Comparison of ENCODE assay signal across 8 cellular contexts in genomic region chr11:123429851-123430735, GRCh38. TPM values are rescaled to one million over a fixed set of nuclear protein-coding genes. Genes with fewer than 3 reads are reported as not detected.
A peak's percentile ranks its signal among the peaks of the same experiment; 100 is the strongest.
DNase-seq lines count a peak whose midpoint lies in the region; FAIRE-seq and TF ChIP-seq lines count a peak whose summit lies in the region.

GRAMD1B (plus strand) TSS chr11:123430269; CDS start chr11:123430793, 524 bp downstream.

- TF ChIP-seq POLR2A in H54 (IDR thresholded peaks at IDR 0.05; ENCODE audit: low read depth, low read length), result peak; percentile 10; the same call in 1 of the 2 replicates

- H3K9me3 Mint-ChIP-seq in activated CD4-positive, alpha-beta T cell treated with anti-CD3 and anti-CD28 coated beads, Interleukin-2, amount 10 ng/mL, durations not matched to agents 24 days and 14 days, result no peaks in the 10 kb centered on the region

- peaks cover 53% of the 10 kb centered on the region for H3K36me3 Mint-ChIP-seq in activated CD4-positive, alpha-beta T cell treated with anti-CD3 and anti-CD28 coated beads, Interleukin-2, amount 10 ng/mL, durations not matched to agents 24 days and 14 days (ENCODE audit: low read depth)

- intact Hi-C loops in activated CD4-positive, alpha-beta T cell treated with anti-CD3 and anti-CD28 coated beads, Interleukin-2, amount 10 ng/mL, durations not matched to agents 24 days and 14 days (cut with micrococcal nuclease), result loop anchor here (1.0 to 5.0 kb wide), 4 partner anchors 23 to 368 kb away; partner anchors contain the start of gene HSPA8

- no peaks in the 10 kb centered on the region for H3K27me3 Mint-ChIP-seq in activated CD4-positive, alpha-beta T cell treated with anti-CD3 and anti-CD28 coated beads, Interleukin-2, amount 10 ng/mL, durations not matched to agents 24 days and 14 days

- DNase-seq in DMS79 treated with DMSO at 0.1 percent for 48 hours (lab: John Stamatoyannopoulos, UW) (peak; percentile 79), H54 (ENCODE audit: insufficient read length, low spot score) (peak; percentile 50), NCI-H1436 (lab: John Stamatoyannopoulos, UW) (peak; percentile 59), dermis blood vessel endothelial cell (peak; percentile 55), medulla oblongata (ENCODE audit: extremely low spot score) (peak; percentile 18), NCI-H510A treated with DMSO at 0.1 percent for 48 hours (lab: John Stamatoyannopoulos, UW) (no peak)
- DNase-seq in activated CD4-positive, alpha-beta T cell treated with anti-CD3 and anti-CD28 coated beads, Interleukin-2, amount 10 ng/mL, durations not matched to agents 24 days and 14 days, result peak; percentile 96
- peak; percentile 38 for DNase-seq in stimulated activated CD8-positive, alpha-beta memory T cell treated with anti-CD3 and anti-CD28 coated beads, Interleukin-15, amount 100 ng/mL, for 24 hours (ENCODE audit: low read depth)

- peak within 1 kb of the TSS; percentile 87 for H3K4me3 Mint-ChIP-seq in activated CD4-positive, alpha-beta T cell treated with anti-CD3 and anti-CD28 coated beads, Interleukin-2, amount 10 ng/mL, durations not matched to agents 24 days and 14 days

- FAIRE-seq in H54 (lab: Jason Lieb, UNC), result peak; percentile 38

- peaks cover 55% of the 10 kb centered on the region for H3K4me1 Mint-ChIP-seq in activated CD4-positive, alpha-beta T cell treated with anti-CD3 and anti-CD28 coated beads, Interleukin-2, amount 10 ng/mL, durations not matched to agents 24 days and 14 days

- peak within 1 kb of the TSS; percentile 90 for H3K27ac Mint-ChIP-seq in activated CD4-positive, alpha-beta T cell treated with anti-CD3 and anti-CD28 coated beads, Interleukin-2, amount 10 ng/mL, durations not matched to agents 24 days and 14 days

RNA-seq across cellular contexts. Expression of gene GRAMD1B, which starts in this region (rescaled TPM):
- 117 TPM in 2 replicates for total RNA-seq in activated CD4-positive, alpha-beta T cell treated with anti-CD3 and anti-CD28 coated beads, Interleukin-2, amount 10 ng/mL, durations not matched to agents 24 days and 14 days
- 3.7 and 10.3 TPM in 2 replicates for total RNA-seq in dermis blood vessel endothelial cell

Comparison
In these comparisons a context has a peak if more than half of its experiments do, and no peak if none do; other contexts are left out.
1. RNA of gene GRAMD1B (total RNA-seq): 117 TPM in activated CD4-positive, alpha-beta T cell treated with anti-CD3 and anti-CD28 coated beads, Interleukin-2, amount 10 ng/mL, durations not matched to agents 24 days and 14 days; 3.7 to 10.3 TPM in dermis blood vessel endothelial cell; every median in the first group is over 10 times any median in the second.